In genomic region chr20:20369353-20370086, GRCh38 we compare ENCODE assay signal across 8 cellular contexts. TPM values are rescaled to one million over a fixed set of nuclear protein-coding genes. Genes with fewer than 3 reads are reported as not detected.
DNase-seq lines count a peak whose midpoint lies in the region; ATAC-seq, FAIRE-seq and TF ChIP-seq lines count a peak whose summit lies in the region.

No MANE protein-coding gene starts in this region.

- peak overlapping the region; percentile 99 for H3K4me2 ChIP-seq in BLaER1

- H3K4me3 Mint-ChIP-seq in activated B cell treated with CpG ODN at 0.5 μM for 24 hours: peak overlapping the region; percentile 67
- H3K4me3 Mint-ChIP-seq in type B pancreatic cell: peak overlapping the region; percentile 89

- H3K27me3 ChIP-seq in BLaER1: peaks cover 100% of the 10 kb centered on the region
- peaks cover 97% of the 10 kb centered on the region for H3K27me3 ChIP-seq in iPS-20b (ENCODE audit: insufficient read depth, low read length)

- no peak overlapping the region for H3K27ac ChIP-seq in BLaER1
- no peak overlapping the region for H3K27ac ChIP-seq in iPS-20b (ENCODE audit: low read length)

- H3K9me3 ChIP-seq in BLaER1 (peaks cover 12% of the 10 kb centered on the region; the same call in 1 of the 2 replicates), iPS-20b (ENCODE audit: insufficient read depth, low read depth, low read length) (no peaks in the 10 kb centered on the region)

- CTCF ChIA-PET in activated B cell treated with CpG ODN at 0.5 μM for 24 hours (lab: Charles Lee): no interaction called here

- H4K20me1 ChIP-seq in BLaER1: peaks cover 89% of the 10 kb centered on the region

- H3K27me3 Mint-ChIP-seq in activated B cell treated with CpG ODN at 0.5 μM for 24 hours (peaks cover 48% of the 10 kb centered on the region), type B pancreatic cell (peaks cover 83% of the 10 kb centered on the region)

- DNase-seq in GM19239 (ENCODE audit: insufficient read length, low spot score) (no peak), activated B cell treated with CpG ODN at 0.5 μM for 24 hours (peak; percentile 27), type B pancreatic cell (ENCODE audit: extremely low spot score, unreplicated experiment) (no peak), GDM1 (lab: John Stamatoyannopoulos, UW) (no peak), hepatic stellate cell (ENCODE audit: low spot score) (no peak)

- intact Hi-C loops in activated B cell treated with CpG ODN at 0.5 μM for 24 hours (cut with micrococcal nuclease): loop anchor here (5.0 kb wide), 1 partner anchor 1023 kb away; no protein-coding TSS in a partner anchor

- H3K9ac ChIP-seq in BLaER1 (no peak overlapping the region), iPS-20b (ENCODE audit: low read depth, low read length) (no peak overlapping the region; the same call in 1 of the 2 replicates)

- H3K4me3 ChIP-seq in BLaER1 (peak overlapping the region; percentile 72), iPS-20b (ENCODE audit: low read length) (peak overlapping the region; percentile 62)

- POLR2A ChIA-PET in activated B cell treated with CpG ODN at 0.5 μM for 24 hours (lab: Charles Lee): no interaction called here

- FAIRE-seq in GM19239 (lab: Jason Lieb, UNC): peak; percentile 18

- H3K9me3 Mint-ChIP-seq in activated B cell treated with CpG ODN at 0.5 μM for 24 hours: no peaks in the 10 kb centered on the region
- H3K9me3 Mint-ChIP-seq in type B pancreatic cell: no peaks in the 10 kb centered on the region

- H3K36me3 ChIP-seq in BLaER1: no peaks in the 10 kb centered on the region
- no peaks in the 10 kb centered on the region for H3K36me3 ChIP-seq in iPS-20b (ENCODE audit: insufficient read depth, low read depth, low read length)

- H3K27ac Mint-ChIP-seq in activated B cell treated with CpG ODN at 0.5 μM for 24 hours: no peak overlapping the region
- H3K27ac Mint-ChIP-seq in type B pancreatic cell: peak overlapping the region; percentile 39

- H3K36me3 Mint-ChIP-seq in activated B cell treated with CpG ODN at 0.5 μM for 24 hours (ENCODE audit: low read depth): no peaks in the 10 kb centered on the region
- H3K36me3 Mint-ChIP-seq in type B pancreatic cell: no peaks in the 10 kb centered on the region

- ATAC-seq in activated B cell treated with CpG ODN at 0.5 μM for 24 hours (ENCODE audit: low read depth) (no peak), HG02798 (IDR thresholded peaks at IDR 0.05; ENCODE audit: poor library complexity, unreplicated experiment) (no peak)

- H3K4me1 ChIP-seq in BLaER1 (peaks cover 22% of the 10 kb centered on the region; the same call in 1 of the 2 replicates), iPS-20b (ENCODE audit: insufficient read depth, low read length) (peaks cover 31% of the 10 kb centered on the region)

- H3K4me1 Mint-ChIP-seq in activated B cell treated with CpG ODN at 0.5 μM for 24 hours (peaks cover 19% of the 10 kb centered on the region), type B pancreatic cell (ENCODE audit: unreplicated experiment) (peaks cover 11% of the 10 kb centered on the region)

- TF ChIP-seq CTCF in activated B cell treated with CpG ODN at 0.5 μM for 24 hours (IDR thresholded peaks at IDR 0.05): no peak
- TF ChIP-seq CTCF in type B pancreatic cell (conservative IDR thresholded peaks at IDR 0.05): no peak

RNA-seq across cellular contexts. Expression of gene INSM1, which starts 1.6 kb away (rescaled TPM):
- total RNA-seq in activated B cell treated with CpG ODN at 0.5 μM for 24 hours: not detected in 2 replicates
- 36.0 and 70.2 TPM in 2 replicates for total RNA-seq in type B pancreatic cell (ENCODE audit: low replicate concordance)

Comparison
In these comparisons a context has a peak if more than half of its experiments do, and no peak if none do; other contexts are left out.
1. RNA of gene INSM1, which starts 1.6 kb away (total RNA-seq): 36.0 to 70.2 TPM in type B pancreatic cell; not detected in activated B cell treated with CpG ODN at 0.5 μM for 24 hours; every median in the first group is over 10 times any median in the second.